Comparison of ENCODE assay signal across 23 cellular contexts in the genomic region with DNA sequence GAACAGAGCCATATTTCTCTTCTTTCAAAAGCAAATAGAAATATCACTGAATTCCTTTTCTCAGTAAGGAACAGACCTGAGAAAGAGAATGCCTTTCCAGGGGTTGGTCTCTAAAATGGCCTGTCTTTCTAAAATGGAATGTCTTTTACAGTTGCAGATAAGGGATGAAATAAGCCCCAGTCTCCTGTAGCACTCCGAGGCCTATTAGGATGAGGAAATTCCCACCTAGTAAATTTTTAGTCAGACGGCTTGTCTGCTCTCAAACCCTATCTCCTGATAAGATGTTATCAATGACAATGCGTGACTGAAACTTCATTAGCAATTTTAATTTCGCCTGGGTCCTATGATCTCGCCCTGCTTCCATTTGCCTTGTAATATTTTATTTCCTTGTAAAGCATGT. TPM values are rescaled to one million over a fixed set of nuclear protein-coding genes. Genes with fewer than 3 reads are reported as not detected.
DNase-seq lines count a peak whose midpoint lies in the region; TF ChIP-seq lines count a peak whose summit lies in the region.
"Had no signal": no experiment of that assay in that cellular context is flagged by ENCODE, and none has a peak within 500 bp of the region (broad histone marks: within the 10 kb centered on the region; RNA-seq: fewer than 3 reads in every experiment).

No MANE protein-coding gene starts in this region.

- no peak overlapping the region for H3K56ac ChIP-seq in mesendoderm (ENCODE audit: low read length)

- intact Hi-C loops in colonic mucosa (cut with DNase I) = no loop called here

- no peak overlapping the region for H2BK5ac ChIP-seq in mesendoderm (ENCODE audit: low read length)

- H3K4me2 ChIP-seq in mesendoderm (ENCODE audit: low read length) = no peak overlapping the region
- H3K4me2 ChIP-seq: BLaER1 treated with 17β-estradiol and CSF1 and Interleukin-3, amounts not matched to agents 10 nM and 100 nM had no signal

- H3K36me3 ChIP-seq in mesendoderm (ENCODE audit: control insufficient read depth, insufficient read depth, low read length) (no peaks in the 10 kb centered on the region), colonic mucosa (no peaks in the 10 kb centered on the region)
- H3K36me3 ChIP-seq: BE2C had no signal

- H2BK15ac ChIP-seq in mesendoderm (replicated peaks; ENCODE audit: low read depth) = no peak overlapping the region

- no peak overlapping the region for H3K23ac ChIP-seq in mesendoderm (ENCODE audit: low read length)

- H3K79me2 ChIP-seq in mesendoderm (ENCODE audit: control insufficient read depth, insufficient read depth, low read length) = no peaks in the 10 kb centered on the region

- TF ChIP-seq CTCF in colonic mucosa (IDR thresholded peaks at IDR 0.05) = no peak

- no peak overlapping the region for H3K18ac ChIP-seq in mesendoderm (ENCODE audit: low read length)

- H3K4me1 ChIP-seq in mesendoderm (ENCODE audit: control insufficient read depth, low read depth, low read length) (no peaks in the 10 kb centered on the region), colonic mucosa (peaks cover 3% of the 10 kb centered on the region)
- H3K4me1 ChIP-seq: BE2C had no signal

- no peak overlapping the region for H3K9ac ChIP-seq in mesendoderm (ENCODE audit: low read length)
- no peak overlapping the region for H3K9ac ChIP-seq in colonic mucosa (ENCODE audit: low read depth in 2 of 2, low read length in 2 of 2)
- H3K9ac ChIP-seq: BLaER1 treated with 17β-estradiol and CSF1 and Interleukin-3, amounts not matched to agents 10 nM and 100 nM; GM23248 had no signal

- H3K4ac ChIP-seq in mesendoderm (ENCODE audit: low read depth, low read length) = no peak overlapping the region

- no peaks in the 10 kb centered on the region for H3K79me1 ChIP-seq in mesendoderm (ENCODE audit: low read length)

- H3K27ac ChIP-seq in mesendoderm (ENCODE audit: low read depth, low read length) = no peak overlapping the region
- H3K27ac ChIP-seq in colonic mucosa = no peak overlapping the region
- H3K27ac ChIP-seq: 22Rv1; BLaER1 treated with 17β-estradiol and CSF1 and Interleukin-3, amounts not matched to agents 10 nM and 100 nM; GM23248 had no signal

- H4K5ac ChIP-seq in mesendoderm (ENCODE audit: low read length) = no peak overlapping the region

- H3K4me3 ChIP-seq in mesendoderm (ENCODE audit: low read length) (no peak overlapping the region), colonic mucosa (no peak overlapping the region)
- H3K4me3 ChIP-seq: BLaER1 treated with 17β-estradiol and CSF1 and Interleukin-3, amounts not matched to agents 10 nM and 100 nM; GM12878; GM23248 had no signal

- no peak overlapping the region for H2AK5ac ChIP-seq in mesendoderm (ENCODE audit: low read length)

- no peak overlapping the region for H4K8ac ChIP-seq in mesendoderm (ENCODE audit: low read depth, low read length)

- no peaks in the 10 kb centered on the region for H3K27me3 ChIP-seq in mesendoderm (ENCODE audit: insufficient read depth, low read length, poor library complexity)
- no peaks in the 10 kb centered on the region for H3K27me3 ChIP-seq in colonic mucosa
- H3K27me3 ChIP-seq: BE2C; BLaER1 treated with 17β-estradiol and CSF1 and Interleukin-3, amounts not matched to agents 10 nM and 100 nM had no signal

- H2BK120ac ChIP-seq in mesendoderm (ENCODE audit: low read depth, low read length) = no peak overlapping the region

- no peaks in the 10 kb centered on the region for H3K9me3 ChIP-seq in colonic mucosa
- H3K9me3 ChIP-seq: BE2C had no signal

- WGBS in mesendoderm (ENCODE audit: extremely low coverage, insufficient coverage, low lambda C conversion rate) = no CpG with 5 or more reads among the region's 5 CpGs

- peak; percentile 29 for DNase-seq in DMS53 (lab: John Stamatoyannopoulos, UW)
- no peak for DNase-seq in DMS53 treated with DMSO at 0.1 percent for 48 hours (lab: John Stamatoyannopoulos, UW; ENCODE audit: unreplicated experiment)
- DNase-seq in OCI-M1 (lab: John Stamatoyannopoulos, UW) = peak; percentile 1
- DNase-seq in mesendoderm = peak; percentile 39
- DNase-seq in SHP77 treated with DMSO at 0.1 percent for 48 hours (lab: John Stamatoyannopoulos, UW) = no peak
- no peak for DNase-seq in colonic mucosa
- DNase-seq: AML-193; BE2C; Calu3; CD4-positive, alpha-beta T cell; CD8-positive, alpha-beta memory T cell; DMS79; EL; GDM1; GM23248; H9; HFFc6 had no signal

RNA-seq across cellular contexts. Expression of a gene that starts 2.9 kb away (rescaled TPM):
- 3.2 TPM for polyA plus RNA-seq in mesendoderm (2013, experiment 1 of 2)
- 3.8 TPM for polyA plus RNA-seq in mesendoderm (2013, experiment 2 of 2)
- not detected for total RNA-seq in colonic mucosa
- total RNA-seq: Calu3; CD8-positive, alpha-beta memory T cell; GM12878; GM23248; H4; HFFc6 had no signal
- polyA plus RNA-seq: AG04450; CD14-positive monocyte; CD8-positive, alpha-beta memory T cell had no signal

RNA-seq across cellular contexts. Expression of a gene that starts 52.2 kb away (rescaled TPM):
- 16.5 TPM for polyA plus RNA-seq in mesendoderm (2013, experiment 1 of 2)
- 16.3 TPM for polyA plus RNA-seq in mesendoderm (2013, experiment 2 of 2)
- total RNA-seq in colonic mucosa = 10 to 100 TPM; 13.4 to 17.2 TPM

Comparison
In these comparisons a context has a peak if more than half of its experiments do, and no peak if none do; other contexts are left out.
1. DNase-seq: peak in DMS53 (single experiment), OCI-M1 (single experiment) and mesendoderm (single experiment); none in DMS53 treated with DMSO at 0.1 percent for 48 hours (single experiment), SHP77 treated with DMSO at 0.1 percent for 48 hours (single experiment) and colonic mucosa (single experiment).